In genomic region chr15:64216161-64216560, GRCh38 we compare ENCODE assay signal across 33 cellular contexts.
"Had no signal": no experiment of that assay in that cellular context is flagged by ENCODE, and none has a peak within 500 bp of the region (broad histone marks: within the 10 kb centered on the region; RNA-seq: fewer than 3 reads in every experiment).

No MANE protein-coding gene starts in this region.

- H3K9me3 ChIP-seq: ascending aorta, gastrocnemius medialis, psoas muscle, sigmoid colon, upper lobe of left lung, vagina had no signal

- H3K36me3 ChIP-seq: neural progenitor cell had no signal

- H3K27me3 ChIP-seq: ascending aorta, dorsolateral prefrontal cortex, gastrocnemius medialis, neural progenitor cell, sigmoid colon, upper lobe of left lung, vagina had no signal

- H2AFZ ChIP-seq: neural progenitor cell, parathyroid adenoma had no signal

- H3K9ac ChIP-seq: neural progenitor cell, parathyroid adenoma had no signal

- H3K4me3 Mint-ChIP-seq: activated naive CD8-positive, alpha-beta T cell treated with anti-CD3 and anti-CD28 coated beads, Interleukin-2, amount 10 ng/mL, durations not matched to agents 7 days and 5 days; brain; naive thymus-derived CD8-positive, alpha-beta T cell; neural progenitor cell; stimulated activated memory B cell treated with anti-CD40 and anti-IgM and Interleukin-4, amounts not matched to agents 10 μg/mL and 1 μg/mL and 100 μg/mL, for 72 hours; stimulated activated naive CD8-positive, alpha-beta T cell treated with anti-CD3 and anti-CD28 coated beads, Interleukin-15, amount 100 ng/mL, for 72 hours; T-helper 2 cell treated with Interferon-gamma antibody and Interleukin-4, amounts not matched to agents 5 μg/mL and 100 μg/mL, for 36 hours had no signal

- H3K27ac ChIP-seq: ascending aorta, coronary artery, gastrocnemius medialis, neural progenitor cell, parathyroid adenoma, psoas muscle, sigmoid colon, upper lobe of left lung, vagina had no signal

- H3K4me1 Mint-ChIP-seq: neural progenitor cell; stimulated activated memory B cell treated with anti-CD40 and anti-IgM and Interleukin-4, amounts not matched to agents 10 μg/mL and 1 μg/mL and 100 μg/mL, for 72 hours; stimulated activated naive CD8-positive, alpha-beta T cell treated with anti-CD3 and anti-CD28 coated beads, Interleukin-15, amount 100 ng/mL, for 72 hours had no signal

- H3K4me3 ChIP-seq: ascending aorta, coronary artery, dorsolateral prefrontal cortex, gastrocnemius medialis, neural progenitor cell, psoas muscle, sigmoid colon, smooth muscle cell, upper lobe of left lung, vagina had no signal

- H3K79me2 ChIP-seq: parathyroid adenoma had no signal

- DNase-seq: activated CD4-positive, alpha-beta T cell treated with anti-CD3 and anti-CD28 coated beads for 4 hours; activated CD4-positive, alpha-beta T cell treated with anti-CD3 and anti-CD28 coated beads, Interleukin-2, amount 50 U/mL, for 4 hours; activated CD8-positive, alpha-beta memory T cell treated with anti-CD3 and anti-CD28 coated beads, Interleukin-2, amount 50 U/mL, for 4 hours; activated effector memory CD4-positive, alpha-beta T cell treated with Interleukin-2 at 50 U/mL for 16 hours; activated naive CD4-positive, alpha-beta T cell treated with Interleukin-2 at 50 U/mL for 16 hours; activated naive CD8-positive, alpha-beta T cell treated with anti-CD3 and anti-CD28 coated beads, Interleukin-2, amount 10 ng/mL, durations not matched to agents 7 days and 5 days; activated T-cell treated with anti-CD3 and anti-CD28 coated beads, Interleukin-2, amount 50 U/mL, for 1 hour; dorsolateral prefrontal cortex; effector memory CD4-positive, alpha-beta T cell; erythroblast; gastrocnemius medialis; glutamatergic neuron; islet precursor cell; midbrain; naive thymus-derived CD8-positive, alpha-beta T cell; occipital lobe; psoas muscle; sigmoid colon; stimulated activated CD4-positive, alpha-beta T cell treated with anti-CD3 and anti-CD28 coated beads, Interleukin-1b, Interleukin-23, amount 100 ng/mL, for 48 hours; stimulated activated CD4-positive, alpha-beta T cell treated with anti-CD3 and anti-CD28 coated beads, Interleukin-4, amount 100 ng/mL, for 4 hours; stimulated activated CD8-positive, alpha-beta memory T cell treated with anti-CD3 and anti-CD28 coated beads, Interleukin-4, amount 100 ng/mL, for 48 hours; stimulated activated naive CD8-positive, alpha-beta T cell treated with anti-CD3 and anti-CD28 coated beads, Interleukin-15, amount 100 ng/mL, for 72 hours; T-helper 1 cell; upper lobe of left lung had no signal

- H3K4me2 ChIP-seq: neural progenitor cell, smooth muscle cell had no signal

- ATAC-seq: gastrocnemius medialis; naive thymus-derived CD8-positive, alpha-beta T cell; psoas muscle; stimulated activated memory B cell treated with anti-CD40 and anti-IgM and Interleukin-4, amounts not matched to agents 10 μg/mL and 1 μg/mL and 100 μg/mL, for 72 hours; stimulated activated naive CD8-positive, alpha-beta T cell treated with anti-CD3 and anti-CD28 coated beads, Interleukin-15, amount 100 ng/mL, for 72 hours had no signal

- H3K27me3 Mint-ChIP-seq: activated naive CD8-positive, alpha-beta T cell treated with anti-CD3 and anti-CD28 coated beads, Interleukin-2, amount 10 ng/mL, durations not matched to agents 7 days and 5 days; brain; naive thymus-derived CD8-positive, alpha-beta T cell; stimulated activated memory B cell treated with anti-CD40 and anti-IgM and Interleukin-4, amounts not matched to agents 10 μg/mL and 1 μg/mL and 100 μg/mL, for 72 hours; stimulated activated naive CD8-positive, alpha-beta T cell treated with anti-CD3 and anti-CD28 coated beads, Interleukin-15, amount 100 ng/mL, for 72 hours had no signal

- H3K9me3 Mint-ChIP-seq: activated naive CD8-positive, alpha-beta T cell treated with anti-CD3 and anti-CD28 coated beads, Interleukin-2, amount 10 ng/mL, durations not matched to agents 7 days and 5 days; brain; naive thymus-derived CD8-positive, alpha-beta T cell; neural progenitor cell; stimulated activated memory B cell treated with anti-CD40 and anti-IgM and Interleukin-4, amounts not matched to agents 10 μg/mL and 1 μg/mL and 100 μg/mL, for 72 hours; stimulated activated naive CD8-positive, alpha-beta T cell treated with anti-CD3 and anti-CD28 coated beads, Interleukin-15, amount 100 ng/mL, for 72 hours; T-helper 2 cell treated with Interferon-gamma antibody and Interleukin-4, amounts not matched to agents 5 μg/mL and 100 μg/mL, for 36 hours had no signal

- H3K27ac Mint-ChIP-seq: activated naive CD8-positive, alpha-beta T cell treated with anti-CD3 and anti-CD28 coated beads, Interleukin-2, amount 10 ng/mL, durations not matched to agents 7 days and 5 days; neural progenitor cell; stimulated activated memory B cell treated with anti-CD40 and anti-IgM and Interleukin-4, amounts not matched to agents 10 μg/mL and 1 μg/mL and 100 μg/mL, for 72 hours; T-helper 2 cell treated with Interferon-gamma antibody and Interleukin-4, amounts not matched to agents 5 μg/mL and 100 μg/mL, for 36 hours had no signal

- H3K4me1 ChIP-seq: ascending aorta, neural progenitor cell, psoas muscle had no signal
